In genomic region chr2:190327995-190328394, GRCh38 we compare ENCODE assay signal across 8 cellular contexts.
"Had no signal": no experiment of that assay in that cellular context is flagged by ENCODE, and none has a peak within 500 bp of the region (broad histone marks: within the 10 kb centered on the region; RNA-seq: fewer than 3 reads in every experiment).

No MANE protein-coding gene starts in this region.

- H2AFZ ChIP-seq: GM23248 had no signal

- H3K9me3 ChIP-seq: HAP-1 had no signal

- H3K27ac ChIP-seq: GM23248, HL-60 had no signal

- H3K4me3 ChIP-seq: GM23248, HAP-1, K562 had no signal

- DNase-seq: GOT3, H7, KG1 had no signal

- FAIRE-seq: K562 had no signal

- H3K9ac ChIP-seq: GM23248 had no signal

- ATAC-seq: HCT116 had no signal

- H3K4me1 ChIP-seq: HAP-1 had no signal

- H3K36me3 ChIP-seq: HAP-1 had no signal
